Comparison of ENCODE assay signal across 19 cellular contexts in genomic region chr9:106177216-106177615, GRCh38.
DNase-seq lines count a peak whose midpoint lies in the region; ATAC-seq, FAIRE-seq and TF ChIP-seq lines count a peak whose summit lies in the region.
"Had no signal": no experiment of that assay in that cellular context is flagged by ENCODE, and none has a peak within 500 bp of the region (broad histone marks: within the 10 kb centered on the region; RNA-seq: fewer than 3 reads in every experiment).

No MANE protein-coding gene starts in this region.

- no peak overlapping the region for H3K9ac ChIP-seq in HepG2 (ENCODE audit: insufficient read depth, low read depth, low read length)
- H3K9ac ChIP-seq: BLaER1 treated with 17β-estradiol and CSF1 and Interleukin-3, amounts not matched to agents 10 nM and 100 nM had no signal

- DNase-seq in Ammon's horn (ENCODE audit: low spot score) (peak; percentile 23), WTC11 (ENCODE audit: low spot score) (no peak), hippocampal formation (lab: John Stamatoyannopoulos, UW) (peak; percentile 4 to 25), neural crest cell (ENCODE audit: low read depth, low spot score) (no peak), HepG2 (ENCODE audit: low spot score) (no peak), heart left ventricle (no peak)
- DNase-seq in stimulated activated CD4-positive, alpha-beta T cell treated with anti-CD3 and anti-CD28 coated beads, Interleukin-1b, Interleukin-23, amount 100 ng/mL, for 48 hours, result no peak
- DNase-seq: 8988T; CD8-positive, alpha-beta T cell; GF-D8; HCEC 1CT had no signal

- no peaks in the 10 kb centered on the region for H3K9me3 ChIP-seq in HepG2 (ENCODE audit: low read length)
- H3K9me3 ChIP-seq in heart left ventricle, result no peaks in the 10 kb centered on the region
- H3K9me3 ChIP-seq: BLaER1 treated with 17β-estradiol and CSF1 and Interleukin-3, amounts not matched to agents 10 nM and 100 nM had no signal

- intact Hi-C loops in HepG2 (cut with micrococcal nuclease; ENCODE audit: unreplicated experiment), result no loop called here
- intact Hi-C loops in heart left ventricle (cut with DNase I), result no loop called here

- H3K36me3 ChIP-seq in HepG2 (replicated peaks in 1 of 2; ENCODE audit: control insufficient read depth in 1 of 2, insufficient read depth in 2 of 2, low read length in 2 of 2), result no peaks in the 10 kb centered on the region
- no peaks in the 10 kb centered on the region for H3K36me3 ChIP-seq in heart left ventricle
- H3K36me3 ChIP-seq: BLaER1 treated with 17β-estradiol and CSF1 and Interleukin-3, amounts not matched to agents 10 nM and 100 nM had no signal

- no TSS peak for BruUV-seq in HepG2 (replicated peaks; lab: Mats Ljungman, UMichigan)

- no peaks in the 10 kb centered on the region for H3K36me3 Mint-ChIP-seq in WTC11
- H3K36me3 Mint-ChIP-seq in neural crest cell (ENCODE audit: low read depth), result no peaks in the 10 kb centered on the region
- H3K36me3 Mint-ChIP-seq: CD8-positive, alpha-beta T cell; IgD-negative memory B cell had no signal

- no peaks in the 10 kb centered on the region for H4K20me1 ChIP-seq in HepG2 (ENCODE audit: insufficient read depth, low read length)
- H4K20me1 ChIP-seq: BLaER1 treated with 17β-estradiol and CSF1 and Interleukin-3, amounts not matched to agents 10 nM and 100 nM had no signal

- H3K4me3 ChIP-seq in HepG2 (replicated peaks in 1 of 3; ENCODE audit: insufficient read depth in 1 of 3, low read depth in 2 of 3, low read length in 3 of 3), result no peak overlapping the region
- no peak overlapping the region for H3K4me3 ChIP-seq in heart left ventricle
- H3K4me3 ChIP-seq: BLaER1 treated with 17β-estradiol and CSF1 and Interleukin-3, amounts not matched to agents 10 nM and 100 nM; GM23338 had no signal

- no peak overlapping the region for H2AFZ ChIP-seq in HepG2 (ENCODE audit: low read length)
- H2AFZ ChIP-seq: GM23338 had no signal

- no peaks in the 10 kb centered on the region for H3K79me2 ChIP-seq in HepG2 (ENCODE audit: insufficient read depth, low read length)

- WGBS in HepG2 (ENCODE audit: low lambda C conversion rate), result 24% methylated on average over 1 of the region's 1 CpG
- WGBS in heart left ventricle, 4 donors, result 79 to 91% (median 84%) methylated on average over 1 of the region's 1 CpG

- in situ Hi-C loops in HepG2 (cut with HindIII; ENCODE audit: extremely low pct_ligation_motif_present, low pct_unique_long_range_greater_than_20kb), result no loop called here

- H3K27me3 Mint-ChIP-seq in WTC11 (ENCODE audit: low read depth), result no peaks in the 10 kb centered on the region
- H3K27me3 Mint-ChIP-seq in neural crest cell (ENCODE audit: low read depth), result no peaks in the 10 kb centered on the region
- H3K27me3 Mint-ChIP-seq: B cell, IgD-negative memory B cell had no signal

- CTCF ChIA-PET in WTC11 (lab: Charles Lee) (no interaction called here), HepG2 (lab: Yijun Ruan, JAX; ENCODE audit: low intra/inter-chr PET ratio, low total read pairs) (no interaction called here)

- no peak overlapping the region for H3K27ac ChIP-seq in HepG2 (ENCODE audit: extremely low read length, insufficient read depth, low read length)
- no peak overlapping the region for H3K27ac ChIP-seq in heart left ventricle
- H3K27ac ChIP-seq: BLaER1 treated with 17β-estradiol and CSF1 and Interleukin-3, amounts not matched to agents 10 nM and 100 nM had no signal

- H3K4me1 Mint-ChIP-seq in WTC11, result peaks cover 19% of the 10 kb centered on the region
- no peaks in the 10 kb centered on the region for H3K4me1 Mint-ChIP-seq in neural crest cell
- H3K4me1 Mint-ChIP-seq: B cell, IgD-negative memory B cell had no signal

- H3K4me3 Mint-ChIP-seq in WTC11 (no peak overlapping the region), neural crest cell (no peak overlapping the region)
- H3K4me3 Mint-ChIP-seq: B cell; CD8-positive, alpha-beta T cell; GM23338; IgD-negative memory B cell had no signal

- TF ChIP-seq RAD21 in HepG2 (CRISPR knock-in tag; IDR thresholded peaks at IDR 0.05), result no peak

- H3K4me1 ChIP-seq in HepG2 (ENCODE audit: insufficient read depth, low read length) (no peaks in the 10 kb centered on the region), heart left ventricle (no peaks in the 10 kb centered on the region)
- H3K4me1 ChIP-seq: BLaER1 treated with 17β-estradiol and CSF1 and Interleukin-3, amounts not matched to agents 10 nM and 100 nM had no signal

- FAIRE-seq in HepG2 (lab: Jason Lieb, UNC), result no peak
- FAIRE-seq: D721Med, H54, HTR-8/SVneo had no signal

- H3K27me3 ChIP-seq in HepG2 (ENCODE audit: control insufficient read depth in 1 of 2, insufficient read depth in 2 of 2, low read length in 2 of 2), result no peaks in the 10 kb centered on the region
- H3K27me3 ChIP-seq in heart left ventricle, result no peaks in the 10 kb centered on the region
- H3K27me3 ChIP-seq: BLaER1 treated with 17β-estradiol and CSF1 and Interleukin-3, amounts not matched to agents 10 nM and 100 nM had no signal

- ATAC-seq in WTC11, result peak; percentile 52; the same call in 1 of the 2 replicates
- no peak for ATAC-seq in HG02870 (IDR thresholded peaks at IDR 0.05; ENCODE audit: unreplicated experiment)
- no peak for ATAC-seq in HepG2
- no peak for ATAC-seq in heart left ventricle
- ATAC-seq: CD8-positive, alpha-beta T cell; GM23338 had no signal

- H3K27ac Mint-ChIP-seq in WTC11 (no peak overlapping the region), neural crest cell (ENCODE audit: unreplicated experiment) (peak overlapping the region; percentile 6)
- H3K27ac Mint-ChIP-seq: B cell; CD8-positive, alpha-beta T cell; GM23338; IgD-negative memory B cell had no signal

- TF ChIP-seq EP300 in HepG2 (IDR thresholded peaks at IDR 0.05; ENCODE audit: low read depth in 2 of 2, low read length in 2 of 2) (no peak), HepG2 (CRISPR knock-in tag; IDR thresholded peaks at IDR 0.05; ENCODE audit: borderline replicate concordance) (no peak)

- H3K9me3 Mint-ChIP-seq in WTC11, result peaks cover 3% of the 10 kb centered on the region
- H3K9me3 Mint-ChIP-seq in neural crest cell, result no peaks in the 10 kb centered on the region
- H3K9me3 Mint-ChIP-seq: GM23338 had no signal

- TF ChIP-seq POLR2A in HepG2 (IDR thresholded peaks at IDR 0.05; ENCODE audit: insufficient read depth in 1 of 2, low read depth in 2 of 2, low read length in 2 of 2) (no peak), heart left ventricle (IDR thresholded peaks at IDR 0.05) (no peak)

- no peak for TF ChIP-seq CTCF in WTC11 (IDR thresholded peaks at IDR 0.05)
- TF ChIP-seq CTCF in neural crest cell (conservative IDR thresholded peaks at IDR 0.05), result no peak
- TF ChIP-seq CTCF in HepG2 (CRISPR knock-in tag; IDR thresholded peaks at IDR 0.05), result no peak
- TF ChIP-seq CTCF in heart left ventricle (IDR thresholded peaks at IDR 0.05), result no peak

- POLR2A ChIA-PET in WTC11 (lab: Charles Lee) (no interaction called here), HepG2 (lab: Yijun Ruan, JAX) (no interaction called here)

- H3K4me2 ChIP-seq in HepG2 (ENCODE audit: low read depth, low read length), result no peak overlapping the region
- H3K4me2 ChIP-seq: BLaER1 treated with 17β-estradiol and CSF1 and Interleukin-3, amounts not matched to agents 10 nM and 100 nM; GM23338 had no signal

TF ChIP-seq in WTC11, 78 proteins besides CTCF, POLR2A, EP300 and RAD21:
- no peak for TF ChIP-seq ATF1 (CRISPR knock-in tag; IDR thresholded peaks at IDR 0.05)
- TF ChIP-seq FOXK1 (CRISPR knock-in tag; IDR thresholded peaks at IDR 0.05), result no peak
- TF ChIP-seq GTF2I (CRISPR knock-in tag; conservative IDR thresholded peaks at IDR 0.05), result no peak
- TF ChIP-seq OVOL2 (CRISPR knock-in tag; IDR thresholded peaks at IDR 0.05; ENCODE audit: borderline replicate concordance), result no peak
- TF ChIP-seq ZNF121 (CRISPR knock-in tag; IDR thresholded peaks at IDR 0.05), result peak; percentile 74
- no peak for TF ChIP-seq IRF2 (CRISPR knock-in tag; IDR thresholded peaks at IDR 0.05; ENCODE audit: borderline replicate concordance, low read depth)

TF ChIP-seq in HepG2, 621 proteins besides CTCF, POLR2A, EP300 and RAD21:
- TF ChIP-seq FOXA1 (IDR thresholded peaks at IDR 0.05), result no peak
- no peak for TF ChIP-seq FOXA1 (CRISPR knock-in tag; IDR thresholded peaks at IDR 0.05)
- no peak for TF ChIP-seq ZNF75D (CRISPR knock-in tag; IDR thresholded peaks at IDR 0.05; ENCODE audit: borderline replicate concordance)
- no peak for TF ChIP-seq CREB1 (IDR thresholded peaks at IDR 0.05)
- no peak for TF ChIP-seq CREB1 (CRISPR knock-in tag; IDR thresholded peaks at IDR 0.05)
- TF ChIP-seq ZNF747 (CRISPR knock-in tag; IDR thresholded peaks at IDR 0.05; ENCODE audit: borderline replicate concordance), result no peak

Comparison
In these comparisons a context has a peak if more than half of its experiments do, and no peak if none do; other contexts are left out.
1. DNase-seq: peak in Ammon's horn (single experiment) and hippocampal formation (2 of 2); none in WTC11 (single experiment), neural crest cell (single experiment), stimulated activated CD4-positive, alpha-beta T cell treated with anti-CD3 and anti-CD28 coated beads, Interleukin-1b, Interleukin-23, amount 100 ng/mL, for 48 hours (single experiment), HepG2 (single experiment) and heart left ventricle (0 of 5).